In genomic region chr9:117625154-117625553, GRCh38 we compare ENCODE assay signal across 10 cellular contexts.
"Had no signal": no experiment of that assay in that cellular context is flagged by ENCODE, and none has a peak within 500 bp of the region (broad histone marks: within the 10 kb centered on the region; RNA-seq: fewer than 3 reads in every experiment).

No MANE protein-coding gene starts in this region.

- DNase-seq: GM23248, GOT3, H7, H9, HCEC 1CT, HFFc6 had no signal

- H3K4me2 ChIP-seq: GM23338 had no signal

- H3K9me3 ChIP-seq: HAP-1 had no signal

- H2AFZ ChIP-seq: GM23248, GM23338 had no signal

- ATAC-seq: GM23338, HCT116 had no signal

- H3K4me3 ChIP-seq: GM23248, GM23338, HAP-1 had no signal

- H3K36me3 ChIP-seq: HAP-1 had no signal

- H3K27ac ChIP-seq: GM23248 had no signal

- H3K4me1 ChIP-seq: HAP-1 had no signal

- FAIRE-seq: H1 had no signal

- H3K9ac ChIP-seq: GM23248 had no signal
